1 cellular context compared by ENCODE assay signal in the genomic region with DNA sequence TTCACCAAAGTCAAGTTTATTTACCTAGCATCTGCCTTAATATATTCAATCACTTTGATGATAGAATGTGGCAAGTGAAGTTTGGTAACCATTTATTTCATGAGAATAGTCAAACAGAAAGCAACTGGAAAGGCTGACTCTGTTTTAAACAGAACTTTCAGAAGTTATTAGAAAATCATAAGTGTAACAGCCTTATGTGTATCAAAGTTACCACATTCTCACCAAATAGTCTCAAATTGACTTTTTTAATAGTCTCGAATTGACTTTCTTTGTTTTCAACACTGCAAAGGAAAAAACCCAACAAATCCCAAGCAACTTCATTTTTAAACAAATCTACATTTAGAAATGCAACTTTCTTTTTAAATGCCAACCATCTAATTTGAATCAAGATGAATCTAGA.
A peak's percentile ranks its signal among the peaks of the same experiment; 100 is the strongest.
TF ChIP-seq lines count a peak whose summit lies in the region.

No MANE protein-coding gene starts in this region.

TF ChIP-seq in GM12878, 131 proteins besides CTCF, POLR2A, EP300 and RAD21 (continued from another document):
- TF ChIP-seq TCF7 (IDR thresholded peaks at IDR 0.05; ENCODE audit: borderline replicate concordance) (peak; percentile 66; the same call in 1 of the 2 replicates), ASH2L (IDR thresholded peaks at IDR 0.05; ENCODE audit: borderline replicate concordance, low read depth) (no peak), ETV6 (conservative IDR thresholded peaks at IDR 0.05 in 1 of 2, IDR thresholded peaks at IDR 0.05 in 1 of 2; ENCODE audit: borderline replicate concordance in 1 of 2, low read depth in 1 of 2) (0 out of 4 replicates have a peak, but pooled peaks of 1 of the 2 experiments have one; percentile 12), TBL1XR1 (IDR thresholded peaks at IDR 0.05; ENCODE audit: low read depth, low read length) (peak; percentile 36; the same call in 1 of the 2 replicates), JUNB (IDR thresholded peaks at IDR 0.05) (peak; percentile 92), DPF2 (IDR thresholded peaks at IDR 0.05) (0 out of 2 replicates have a peak, but pooled peaks have one; percentile 38), CREM (IDR thresholded peaks at IDR 0.05; ENCODE audit: low read depth) (peak; percentile 53; the same call in 1 of the 2 replicates), IRF5 (IDR thresholded peaks at IDR 0.05; ENCODE audit: borderline replicate concordance) (no peak), RUNX3 (IDR thresholded peaks at IDR 0.05; ENCODE audit: low read length) (peak; percentile 90)
